In genomic region chr17:74842599-74843351, GRCh38 we compare ENCODE assay signal across 8 cellular contexts. TPM values are rescaled to one million over a fixed set of nuclear protein-coding genes. Genes with fewer than 3 reads are reported as not detected.
A peak's percentile ranks its signal among the peaks of the same experiment; 100 is the strongest.
DNase-seq lines count a peak whose midpoint lies in the region; ATAC-seq and TF ChIP-seq lines count a peak whose summit lies in the region.

No MANE protein-coding gene starts in this region.

- no peak overlapping the region for H3K9ac ChIP-seq in liver (ENCODE audit: low read depth in 1 of 2, low read length in 2 of 2)

- H3K36me3 Mint-ChIP-seq in effector memory CD8-positive, alpha-beta T cell (ENCODE audit: insufficient read depth), result peaks cover 8% of the 10 kb centered on the region

- peak overlapping the region; percentile 72 for H3K4me2 ChIP-seq in PC-9

- peaks cover 5 to 18% of the 10 kb centered on the region in 2 donors for H3K27me3 Mint-ChIP-seq in effector memory CD8-positive, alpha-beta T cell

- H3K4me3 ChIP-seq in PC-9 (peak overlapping the region; percentile 52; the same call in 1 of the 2 replicates), liver (ENCODE audit: low read depth in 1 of 3, low read length in 3 of 3) (peak overlapping the region in 2 of 3 donors; percentile 36 to 48), suprapubic skin (peak overlapping the region; percentile 45)

- CTCF ChIA-PET in PC-9 (lab: Charles Lee), result interaction anchor here (0.6 to 1.0 kb wide), 6 partner anchors 19 to 941 kb away, joined by 3 to 16 read pairs (median 4); partner anchors contain the start of gene FDXR

- TF ChIP-seq POLR2A in suprapubic skin (IDR thresholded peaks at IDR 0.05), result no peak

- no peaks in the 10 kb centered on the region for H3K9me2 ChIP-seq in PC-9 (ENCODE audit: insufficient read depth)

- peaks cover 20 to 21% of the 10 kb centered on the region in 2 donors for H3K4me1 Mint-ChIP-seq in effector memory CD8-positive, alpha-beta T cell (ENCODE audit: low read depth in 2 of 2)

- intact Hi-C loops in PC-9 (cut with micrococcal nuclease; ENCODE audit: unreplicated experiment), result no loop called here

- H3K4me3 Mint-ChIP-seq in effector memory CD8-positive, alpha-beta T cell, result no peak overlapping the region

- H3K9me3 Mint-ChIP-seq in effector memory CD8-positive, alpha-beta T cell, result no peaks in the 10 kb centered on the region

- TF ChIP-seq CTCF in PC-9 (conservative IDR thresholded peaks at IDR 0.05) (peak; percentile 50; the same call in 1 of the 2 replicates), liver (IDR thresholded peaks at IDR 0.05; ENCODE audit: low read depth, low read length, missing input control) (peak; percentile 44), suprapubic skin (IDR thresholded peaks at IDR 0.05) (peak; percentile 22 to 61)

- H3K27ac Mint-ChIP-seq in effector memory CD8-positive, alpha-beta T cell, result no peak overlapping the region

- H3K9me3 ChIP-seq in PC-9 (ENCODE audit: insufficient read depth, low read depth) (no peaks in the 10 kb centered on the region), liver (ENCODE audit: control insufficient read depth in 4 of 4, low read length in 3 of 4) (no peaks in the 10 kb centered on the region), suprapubic skin (no peaks in the 10 kb centered on the region)

- TF ChIP-seq RAD21 in liver (IDR thresholded peaks at IDR 0.05), result peak in 1 of 2 donors; percentile 44

- 5% methylated on average over 88 of the region's 88 CpGs for WGBS in liver
- 4% methylated on average over 9 of the region's 88 CpGs for WGBS in suprapubic skin

- H3K79me2 ChIP-seq in PC-9 (ENCODE audit: low read depth), result no peaks in the 10 kb centered on the region

- POLR2A ChIA-PET in PC-9 (lab: Charles Lee; ENCODE audit: unreplicated experiment), result interaction anchor here (0.6 to 0.9 kb wide), 5 partner anchors 19 to 1643 kb away, joined by 3 to 7 read pairs (median 5); partner anchors contain the start of gene FDXR

- DNase-seq in AG08396 (ENCODE audit: low spot score) (peak; percentile 96), H4 (ENCODE audit: low spot score) (peak; percentile 36), PC-9 (peak; percentile 52 to 74), suprapubic skin (ENCODE audit: low spot score in 2 of 2) (no peak), AML-193 (lab: John Stamatoyannopoulos, UW) (no peak)
- no peak for DNase-seq in effector memory CD8-positive, alpha-beta T cell

- no peaks in the 10 kb centered on the region for H3F3A ChIP-seq in PC-9 (ENCODE audit: insufficient read depth, low read depth)

- 0 out of 2 replicates have a peak overlapping the region, but pooled peaks have one; percentile 52 for H2AFZ ChIP-seq in PC-9

- peak; percentile 55 for ATAC-seq in effector memory CD8-positive, alpha-beta T cell (replicated peaks)
- ATAC-seq in HG02623 (IDR thresholded peaks at IDR 0.05; ENCODE audit: unreplicated experiment), result no peak

- H3K36me3 ChIP-seq in PC-9 (ENCODE audit: low read depth), result no peaks in the 10 kb centered on the region
- H3K36me3 ChIP-seq in liver (ENCODE audit: control insufficient read depth in 4 of 4, insufficient read depth in 3 of 4, low read depth in 1 of 4, low read length in 3 of 4), result no peaks in the 10 kb centered on the region
- no peaks in the 10 kb centered on the region for H3K36me3 ChIP-seq in suprapubic skin

- H3K4me1 ChIP-seq in PC-9 (replicated peaks; ENCODE audit: insufficient read depth) (no peaks in the 10 kb centered on the region), liver (ENCODE audit: control insufficient read depth in 4 of 4, insufficient read depth in 4 of 4, low read length in 3 of 4) (peaks cover 0 to 7% (median 5%) of the 10 kb centered on the region in 4 donors), suprapubic skin (peaks cover 37% of the 10 kb centered on the region)

- no TSS peak for BruUV-seq in PC-9 (replicated peaks; lab: Mats Ljungman, UMichigan)

- no peak for TF ChIP-seq EP300 in suprapubic skin (IDR thresholded peaks at IDR 0.05)

- H3K27me3 ChIP-seq in PC-9 (ENCODE audit: insufficient read depth, low read depth) (no peaks in the 10 kb centered on the region), liver (ENCODE audit: control insufficient read depth in 4 of 4, insufficient read depth in 4 of 4, low read length in 3 of 4) (no peaks in the 10 kb centered on the region), suprapubic skin (peaks cover 5% of the 10 kb centered on the region)

- H3K27ac ChIP-seq in PC-9 (no peak overlapping the region), liver (ENCODE audit: low read depth in 1 of 2, low read length in 2 of 2) (no peak overlapping the region), suprapubic skin (no peak overlapping the region)

- no peaks in the 10 kb centered on the region for H4K20me1 ChIP-seq in PC-9 (ENCODE audit: insufficient read depth)

TF ChIP-seq in liver, 16 proteins besides CTCF, POLR2A, EP300 and RAD21:
- no peak for TF ChIP-seq JUND (IDR thresholded peaks at IDR 0.05)
- no peak for TF ChIP-seq FOXA1 (IDR thresholded peaks at IDR 0.05)
- TF ChIP-seq TAF1 (conservative IDR thresholded peaks at IDR 0.05), result no peak
- no peak for TF ChIP-seq NR2F2 (IDR thresholded peaks at IDR 0.05)

RNA-seq across cellular contexts. Expression of gene GRIN2C, which starts 16.9 kb away (rescaled TPM):
- total RNA-seq in H4 (2014; rRNA removed; shearing (Covaris generic)), result 0.12 TPM in 1 of 2 replicates, not detected in the other
- total RNA-seq in PC-9 (2021), result 0.11 TPM in 1 of 2 replicates, not detected in the other
- under 1 TPM in 1 of 2 donors, not detected in 1; 0.09 TPM for total RNA-seq in liver
- under 1 TPM; 0.03 to 0.10 TPM for polyA plus RNA-seq in liver
- total RNA-seq in suprapubic skin, result under 1 TPM in 1 of 4 donors, not detected in 3; 0.13 TPM

RNA-seq across cellular contexts. Expression of gene FDXR, which starts 30.0 kb away (rescaled TPM):
- total RNA-seq in H4 (2014; rRNA removed; shearing (Covaris generic)), result 22.1 and 30.0 TPM in 2 replicates
- 18.2 and 30.7 TPM in 2 replicates for total RNA-seq in PC-9 (2021)
- total RNA-seq in liver, result 1 to 10 TPM; 3.9 to 5.3 TPM
- polyA plus RNA-seq in liver, result 10 to 100 TPM in 1 of 2 donors, 1 to 10 TPM in 1; 3.9 to 10.1 TPM
- 10 to 100 TPM; 19.1 to 34.1 (median 24.7) TPM for total RNA-seq in suprapubic skin

RNA-seq across cellular contexts. Expression of gene FADS6, which starts 50.7 kb away (rescaled TPM):
- total RNA-seq in H4 (2014; rRNA removed; shearing (Covaris generic)), result not detected in 2 replicates
- total RNA-seq in PC-9 (2021) (not detected in 2 replicates), liver (1 to 10 TPM in 1 of 2 donors, not detected in 1; 7.1 TPM), suprapubic skin (10 to 100 TPM in 2 of 4 donors, 1 to 10 TPM in 2; 4.9 to 11.6 (median 8.1) TPM)
- polyA plus RNA-seq in liver, result 1 to 10 TPM; 2.1 to 4.2 TPM

Comparison
In these comparisons a context has a peak if more than half of its experiments do, and no peak if none do; other contexts are left out.
1. DNase-seq: peak in AG08396 (single experiment), H4 (single experiment) and PC-9 (2 of 2); none in effector memory CD8-positive, alpha-beta T cell (0 of 3), suprapubic skin (0 of 2) and AML-193 (0 of 2).
2. Peak in every context shown above with its lines, with median percentiles within 50 percentile points of each other: H3K4me3 ChIP-seq and CTCF ChIP-seq.